ENCODE assay signal across 10 cellular contexts in genomic region chr20:45742596-45742995, GRCh38. TPM values are rescaled to one million over a fixed set of nuclear protein-coding genes. Genes with fewer than 3 reads are reported as not detected.
"Had no signal": no experiment of that assay in that cellular context is flagged by ENCODE, and none has a peak within 500 bp of the region (broad histone marks: within the 10 kb centered on the region; RNA-seq: fewer than 3 reads in every experiment).

No MANE protein-coding gene starts in this region.

- H3K36me3 ChIP-seq: HAP-1 had no signal

- DNase-seq: GM23248, GOT3, H7, H9, HCEC 1CT, HFFc6 had no signal

- H3K4me1 ChIP-seq: HAP-1 had no signal

- H3K4me3 ChIP-seq: GM23248, GM23338, HAP-1 had no signal

- H3K9me3 ChIP-seq: HAP-1 had no signal

- H3K4me2 ChIP-seq: GM23338 had no signal

- H3K27ac ChIP-seq: GM23248 had no signal

- H2AFZ ChIP-seq: GM23248, GM23338 had no signal

- H3K9ac ChIP-seq: GM23248 had no signal

RNA-seq across cellular contexts. Expression of gene SPINT4, which starts 20.4 kb away (rescaled TPM):
- total RNA-seq: GM23248, GM23338, H1, H4, H7, H9, HFFc6 had no signal
- polyA plus RNA-seq: GM23248, GM23338, H1 had no signal

RNA-seq across cellular contexts. Expression of gene WFDC10B, which starts 37.8 kb away (rescaled TPM):
- total RNA-seq: GM23248, GM23338, H4, H9, HFFc6 had no signal
- polyA plus RNA-seq: GM23248 had no signal

RNA-seq across cellular contexts. Expression of gene WFDC13, which starts 40.8 kb away (rescaled TPM):
- total RNA-seq: GM23248, GM23338, H1, H4, H7, H9, HFFc6 had no signal
- polyA plus RNA-seq: GM23248, GM23338, H1 had no signal

RNA-seq across cellular contexts. Expression of gene WFDC3, which starts 49.1 kb away (rescaled TPM):
- total RNA-seq: H1, H7, H9 had no signal
